ENCODE assay signal across 8 cellular contexts in genomic region chr2:20614201-20615045, GRCh38. TPM values are rescaled to one million over a fixed set of nuclear protein-coding genes. Genes with fewer than 3 reads are reported as not detected.
DNase-seq lines count a peak whose midpoint lies in the region; ATAC-seq and TF ChIP-seq lines count a peak whose summit lies in the region.

No MANE protein-coding gene starts in this region.

- 60% methylated on average over 14 of the region's 14 CpGs for WGBS in prostate gland

- H3K36me3 ChIP-seq in H7 (replicated peaks; ENCODE audit: control insufficient read depth, insufficient read depth, low read length) (no peaks in the 10 kb centered on the region; the same call in 1 of the 2 replicates), prostate gland (no peaks in the 10 kb centered on the region)

- intact Hi-C loops in prostate gland (cut with DNase I): no loop called here

- H3K27me3 ChIP-seq in H7 (ENCODE audit: control insufficient read depth, insufficient read depth, low read length): no peaks in the 10 kb centered on the region; the same call in 1 of the 2 replicates
- no peaks in the 10 kb centered on the region for H3K27me3 ChIP-seq in prostate gland (replicated peaks; ENCODE audit: insufficient read depth)
- H3K27me3 ChIP-seq in foreskin keratinocyte: no peaks in the 10 kb centered on the region

- TF ChIP-seq CTCF in fibroblast of mammary gland (conservative IDR thresholded peaks at IDR 0.05; ENCODE audit: control insufficient read depth, insufficient read depth, low read depth, low read length) (no peak), prostate gland (IDR thresholded peaks at IDR 0.05) (no peak), foreskin keratinocyte (conservative IDR thresholded peaks at IDR 0.05) (no peak)

- H3K4me3 ChIP-seq in H7 (ENCODE audit: insufficient read depth, low read depth, low read length) (no peak overlapping the region), fibroblast of mammary gland (ENCODE audit: control insufficient read depth, low read depth, low read length) (no peak overlapping the region), prostate gland (no peak overlapping the region)

- peak; percentile 80 for DNase-seq in H7
- DNase-seq in NCI-H69 (lab: John Stamatoyannopoulos, UW): peak; percentile 83
- DNase-seq in fibroblast of mammary gland (ENCODE audit: low read depth): peak; percentile 35
- peak; percentile 49 for DNase-seq in prostate gland (ENCODE audit: low spot score)
- DNase-seq in HK-2 (ENCODE audit: unreplicated experiment): no peak
- no peak for DNase-seq in foreskin keratinocyte
- no peak for DNase-seq in activated CD8-positive, alpha-beta memory T cell treated with anti-CD3 and anti-CD28 coated beads for 24 hours

- no peaks in the 10 kb centered on the region for H3K9me3 ChIP-seq in prostate gland

- ATAC-seq in HG03045 (IDR thresholded peaks at IDR 0.05; ENCODE audit: unreplicated experiment) (no peak), foreskin keratinocyte (no peak)

- H3K4me1 ChIP-seq in prostate gland (replicated peaks): peaks cover 26% of the 10 kb centered on the region
- H3K4me1 ChIP-seq in foreskin keratinocyte: no peaks in the 10 kb centered on the region

- TF ChIP-seq POLR2A in prostate gland (IDR thresholded peaks at IDR 0.05): no peak

- peak overlapping the region; percentile 86 for H3K27ac ChIP-seq in prostate gland
- no peak overlapping the region for H3K27ac ChIP-seq in foreskin keratinocyte

RNA-seq across cellular contexts. Expression of gene HS1BP3, which starts 36.5 kb away (rescaled TPM):
- 30.2 and 41.3 TPM in 2 replicates for total RNA-seq in H7 (2014; rRNA removed; shearing (Covaris generic))
- total RNA-seq in prostate gland: 10 to 100 TPM; 29.9 to 39.4 TPM
- 21.0 and 23.8 TPM in 2 replicates for total RNA-seq in foreskin keratinocyte
- polyA plus RNA-seq in foreskin keratinocyte: 21.8 and 23.1 TPM in 2 replicates

RNA-seq across cellular contexts. Expression of gene GDF7, which starts 52.5 kb away (rescaled TPM):
- total RNA-seq in H7 (2014; rRNA removed; shearing (Covaris generic)): 1.4 TPM in 2 replicates
- total RNA-seq in prostate gland (1 to 10 TPM; 3.3 to 7.0 TPM), foreskin keratinocyte (not detected in 2 replicates)
- not detected in 2 replicates for polyA plus RNA-seq in foreskin keratinocyte

Comparison
In these comparisons a context has a peak if more than half of its experiments do, and no peak if none do; other contexts are left out.
1. DNase-seq: peak in H7 (single experiment), NCI-H69 (single experiment), fibroblast of mammary gland (single experiment) and prostate gland (single experiment); none in HK-2 (single experiment), foreskin keratinocyte (0 of 2) and activated CD8-positive, alpha-beta memory T cell treated with anti-CD3 and anti-CD28 coated beads for 24 hours (single experiment).